Comparison of ENCODE assay signal across 7 cellular contexts in the genomic region with DNA sequence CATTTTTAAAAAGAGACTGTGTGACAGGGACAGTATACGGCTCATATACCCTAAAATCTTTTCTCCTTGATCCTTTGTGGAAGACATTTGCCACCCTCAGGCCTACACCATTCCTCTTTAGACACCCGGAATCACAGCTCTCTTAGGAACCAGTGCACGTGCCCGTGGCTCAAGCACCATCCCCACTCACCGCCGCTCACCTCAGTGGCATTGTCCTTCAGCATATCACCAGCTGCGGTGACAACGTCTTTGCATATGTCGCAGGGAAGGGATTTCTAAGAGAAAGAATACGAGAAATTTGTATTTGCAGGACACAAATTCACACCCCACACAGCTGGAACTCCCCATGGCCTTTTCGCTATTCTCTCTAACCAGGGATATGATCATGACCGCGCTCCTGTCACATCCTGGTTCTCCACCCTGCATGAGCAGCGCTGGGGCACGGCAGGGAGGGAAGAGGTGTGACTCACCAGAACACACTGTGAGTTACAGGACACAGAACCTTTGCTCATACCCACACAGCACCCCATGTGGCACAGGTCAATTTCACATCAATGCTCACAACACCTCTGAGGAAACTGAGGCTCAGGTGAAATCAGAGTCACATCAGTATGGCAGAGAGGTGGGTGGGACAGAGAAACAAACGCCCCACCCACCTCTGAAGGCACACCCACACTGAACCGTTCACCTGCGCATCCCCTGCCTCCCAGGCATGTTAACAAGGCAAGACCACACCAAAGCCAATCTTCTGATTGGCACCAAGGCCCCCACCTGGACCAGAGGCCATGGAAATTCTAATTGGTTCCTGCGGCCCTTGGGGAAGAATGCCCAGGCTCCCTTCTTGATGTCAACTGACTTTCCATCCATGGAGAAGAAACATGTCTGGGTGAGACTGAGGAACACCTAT. TPM values are rescaled to one million over a fixed set of nuclear protein-coding genes. Genes with fewer than 3 reads are reported as not detected.
DNase-seq lines count a peak whose midpoint lies in the region; ATAC-seq, FAIRE-seq and TF ChIP-seq lines count a peak whose summit lies in the region.

No MANE protein-coding gene starts in this region.

- TF ChIP-seq RAD21 in GM12878 (IDR thresholded peaks at IDR 0.05; ENCODE audit: insufficient read depth, low read depth, low read length): no peak

- no peak for TF ChIP-seq EP300 in GM12878 (IDR thresholded peaks at IDR 0.05; ENCODE audit: borderline replicate concordance in 1 of 2, control insufficient read depth in 1 of 2, low read depth in 2 of 2, low read length in 2 of 2)
- TF ChIP-seq EP300 in upper lobe of left lung (IDR thresholded peaks at IDR 0.05): no peak

- H3K36me3 ChIP-seq in GM12878 (ENCODE audit: control insufficient read depth in 2 of 2, insufficient read depth in 2 of 2, low read length in 1 of 2) (peaks cover 21 to 51% of the 10 kb centered on the region in 2 experiments), upper lobe of left lung (peaks cover 41 to 68% (median 62%) of the 10 kb centered on the region in 4 donors)

- no TSS peak for BruUV-seq in GM12878 (replicated peaks; lab: Mats Ljungman, UMichigan)

- H3K27ac ChIP-seq in GM12878 (ENCODE audit: control insufficient read depth, insufficient read depth): no peak overlapping the region
- peak overlapping the region; percentile 30 for H3K27ac ChIP-seq in substantia nigra (ENCODE audit: low read depth, low read length, poor library complexity, severe bottlenecking)
- H3K27ac ChIP-seq in upper lobe of left lung: no peak overlapping the region

- CTCF ChIA-PET in GM12878 (lab: Yijun Ruan, JAX): interaction anchor here (2.1 kb wide), 1 partner anchor 65 kb away, joined by 11 read pairs; no protein-coding TSS in a partner anchor

- POLR2A ChIA-PET in GM12878 (lab: Charles Lee): no interaction called here

- 91% methylated on average over 19 of the region's 19 CpGs for WGBS in GM12878 (ENCODE audit: insufficient coverage, insufficient replicate concordance, low lambda C conversion rate, missing lambda C conversion rate)
- WGBS in upper lobe of left lung, 2 donors: 93 to 95% methylated on average over 16 to 19 of the region's 19 CpGs

- H3K4me3 ChIP-seq in GM12878: no peak overlapping the region
- H3K4me3 ChIP-seq in upper lobe of left lung: no peak overlapping the region

- in situ Hi-C loops in GM12878 (cut with MboI): no loop called here

- peaks cover 33% of the 10 kb centered on the region for H3K4me1 ChIP-seq in GM12878 (ENCODE audit: control insufficient read depth, insufficient read depth, low read length)
- H3K4me1 ChIP-seq in upper lobe of left lung: peaks cover 13 to 27% (median 20%) of the 10 kb centered on the region in 4 donors

- H3K27me3 ChIP-seq in GM12878 (replicated peaks in 1 of 2; ENCODE audit: control insufficient read depth in 2 of 2, insufficient read depth in 2 of 2, low read length in 1 of 2): no peaks in the 10 kb centered on the region
- no peaks in the 10 kb centered on the region for H3K27me3 ChIP-seq in upper lobe of left lung

- RAD21 ChIA-PET in GM12878 (lab: Charles Lee; ENCODE audit: unreplicated experiment): no interaction called here

- no peak overlapping the region for H3K4me2 ChIP-seq in GM12878 (ENCODE audit: control insufficient read depth, insufficient read depth)

- H3K9me3 ChIP-seq in GM12878 (replicated peaks; ENCODE audit: control insufficient read depth, insufficient read depth, low read length): no peaks in the 10 kb centered on the region; the same call in 2 of the 3 replicates
- no peaks in the 10 kb centered on the region for H3K9me3 ChIP-seq in upper lobe of left lung

- H3K9ac ChIP-seq in GM12878 (ENCODE audit: control insufficient read depth, insufficient read depth, low read length): no peak overlapping the region

- no peak overlapping the region for H2AFZ ChIP-seq in GM12878 (ENCODE audit: control insufficient read depth, low read depth, low read length)

- ATAC-seq in GM12878: no peak
- ATAC-seq in upper lobe of left lung (ENCODE audit: low FRiP score in 2 of 2): no peak

- no peak for TF ChIP-seq POLR2A in GM12878 (IDR thresholded peaks at IDR 0.05; ENCODE audit: low read depth, low read length)
- no peak for TF ChIP-seq POLR2A in upper lobe of left lung (IDR thresholded peaks at IDR 0.05)

- DNase-seq in HT-29 (ENCODE audit: low spot score) (peak; percentile 72), GM12878 (ENCODE audit: low read depth, low spot score) (no peak), glomerular visceral epithelial cell (ENCODE audit: extremely low spot score) (peak; percentile 77), substantia nigra (lab: John Stamatoyannopoulos, UW) (no peak), AG08396 (ENCODE audit: low spot score) (no peak), upper lobe of left lung (no peak), HUDEP-2 (lab: John Stamatoyannopoulos, UW; ENCODE audit: unreplicated experiment in 76 of 76) (no peak)

- TF ChIP-seq CTCF in GM12878 (IDR thresholded peaks at IDR 0.05 in 2 of 3, conservative IDR thresholded peaks at IDR 0.05 in 1 of 3; ENCODE audit: control insufficient read depth in 2 of 3, extremely low read depth in 1 of 3, insufficient read depth in 1 of 3, low read depth in 3 of 3, low read length in 3 of 3) (no peak), upper lobe of left lung (IDR thresholded peaks at IDR 0.05) (no peak)

- intact Hi-C loops in GM12878 (cut with micrococcal nuclease; ENCODE audit: unreplicated experiment): no loop called here

- no peak for FAIRE-seq in GM12878 (lab: Jason Lieb, UNC)

- H3K79me2 ChIP-seq in GM12878 (ENCODE audit: control insufficient read depth, insufficient read depth, low read length): peaks cover 35% of the 10 kb centered on the region

- H4K20me1 ChIP-seq in GM12878 (ENCODE audit: control insufficient read depth, insufficient read depth): no peaks in the 10 kb centered on the region

- SMC1A ChIA-PET in GM12878 (lab: Charles Lee; ENCODE audit: uncharacterized antibody, unreplicated experiment): no interaction called here

TF ChIP-seq in GM12878, 131 proteins besides CTCF, POLR2A, EP300 and RAD21:
- TF ChIP-seq, protein P1, sequence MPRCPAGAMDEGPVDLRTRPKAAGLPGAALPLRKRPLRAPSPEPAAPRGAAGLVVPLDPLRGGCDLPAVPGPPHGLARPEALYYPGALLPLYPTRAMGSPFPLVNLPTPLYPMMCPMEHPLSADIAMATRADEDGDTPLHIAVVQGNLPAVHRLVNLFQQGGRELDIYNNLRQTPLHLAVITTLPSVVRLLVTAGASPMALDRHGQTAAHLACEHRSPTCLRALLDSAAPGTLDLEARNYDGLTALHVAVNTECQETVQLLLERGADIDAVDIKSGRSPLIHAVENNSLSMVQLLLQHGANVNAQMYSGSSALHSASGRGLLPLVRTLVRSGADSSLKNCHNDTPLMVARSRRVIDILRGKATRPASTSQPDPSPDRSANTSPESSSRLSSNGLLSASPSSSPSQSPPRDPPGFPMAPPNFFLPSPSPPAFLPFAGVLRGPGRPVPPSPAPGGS (IDR thresholded peaks at IDR 0.05; ENCODE audit: borderline replicate concordance, insufficient read depth, low read depth, low read length, poor library complexity, severe bottlenecking): peak; percentile 74
- TF ChIP-seq ZSCAN29 (IDR thresholded peaks at IDR 0.05): no peak

RNA-seq across cellular contexts. Expression of a gene that starts 19.2 kb away (rescaled TPM):
- 548 and 565 TPM in 2 replicates for total RNA-seq in HT-29 (2014; rRNA removed; shearing (Covaris generic))
- 269 and 285 TPM in 2 replicates for total RNA-seq in GM12878 (2013; cell fraction: nucleolus; rRNA removed)
- total RNA-seq in GM12878 (2014; rRNA removed) (287 and 299 TPM in 2 replicates), GM12878 (2014; rRNA removed; fragmentation: Illumina TruSeq; extraction: Trizol) (178 and 179 TPM in 2 replicates), GM12878 (2021) (336 and 346 TPM in 2 replicates), upper lobe of left lung (1,000 to 10,000 TPM in 3 of 6 donors, 100 to 1,000 TPM in 3; 776 to 2,056 (median 1,236) TPM)
- 193 TPM for polyA plus RNA-seq in GM12878 (2011; ENCODE audit: low read depth)
- polyA plus RNA-seq in GM12878 (2011; rRNA removed) (190 and 232 TPM in 2 replicates), GM12878 (2014; fragmentation: Illumina TruSeq; extraction: Trizol) (251 and 258 TPM in 2 replicates), GM12878 (2014; fragmentation: Nextera tagmentation; extraction: Ambion mirVana) (100 to 1,000 TPM; 280 to 312 TPM), GM12878 (2014; rRNA removed) (309 and 310 TPM in 2 replicates), GM12878 (2016; fragmentation: Nextera tagmentation; extraction: Ambion mirVana) (100 to 1,000 TPM; 275 to 291 TPM)
- 284 and 288 TPM in 2 replicates for polyA plus RNA-seq in GM12878 (2011; cell fraction: cytosol; rRNA removed)
- 240 and 286 TPM in 2 replicates for polyA plus RNA-seq in GM12878 (2011; cell fraction: nucleus; rRNA removed)
- 258 and 314 TPM in 2 replicates for polyA plus RNA-seq in GM12878 (2012)
- 185 and 279 TPM in 2 replicates for polyA minus RNA-seq in GM12878 (2011; rRNA and poly(A)+ RNA removed)
- 85.0 and 93.7 TPM in 2 replicates for polyA minus RNA-seq in GM12878 (2011; cell fraction: cytosol; rRNA and poly(A)+ RNA removed)
- polyA minus RNA-seq in GM12878 (2011; cell fraction: nucleus; rRNA and poly(A)+ RNA removed): 43.9 and 51.0 TPM in 2 replicates

RNA-seq across cellular contexts. Expression of a gene that starts 58.6 kb away (rescaled TPM):
- total RNA-seq in HT-29 (2014; rRNA removed; shearing (Covaris generic)): 25.0 and 28.8 TPM in 2 replicates
- 68.6 and 75.4 TPM in 2 replicates for total RNA-seq in GM12878 (2013; cell fraction: nucleolus; rRNA removed)
- total RNA-seq in GM12878 (2014; rRNA removed) (8.6 and 14.7 TPM in 2 replicates), GM12878 (2014; rRNA removed; fragmentation: Illumina TruSeq; extraction: Trizol) (5.1 and 5.9 TPM in 2 replicates), GM12878 (2021) (12.1 and 12.5 TPM in 2 replicates), upper lobe of left lung (100 to 1,000 TPM in 2 of 6 donors, 10 to 100 TPM in 4; 51.7 to 167 (median 92.5) TPM)
- 3.6 TPM for polyA plus RNA-seq in GM12878 (2011; ENCODE audit: low read depth)
- polyA plus RNA-seq in GM12878 (2011; rRNA removed) (0.78 and 2.4 TPM in 2 replicates), GM12878 (2014; fragmentation: Illumina TruSeq; extraction: Trizol) (0.76 and 6.3 TPM in 2 replicates), GM12878 (2014; fragmentation: Nextera tagmentation; extraction: Ambion mirVana) (under 1 TPM; 0.19 to 0.24 TPM), GM12878 (2014; rRNA removed) (8.5 and 10.4 TPM in 2 replicates), GM12878 (2016; fragmentation: Nextera tagmentation; extraction: Ambion mirVana) (1 to 10 TPM; 7.0 to 9.2 TPM)
- 2.7 and 3.3 TPM in 2 replicates for polyA plus RNA-seq in GM12878 (2011; cell fraction: cytosol; rRNA removed)
- 5.1 and 6.0 TPM in 2 replicates for polyA plus RNA-seq in GM12878 (2011; cell fraction: nucleus; rRNA removed)
- polyA plus RNA-seq in GM12878 (2012): 9.2 and 12.0 TPM in 2 replicates
- polyA minus RNA-seq in GM12878 (2011; rRNA and poly(A)+ RNA removed): 2.6 and 5.9 TPM in 2 replicates
- polyA minus RNA-seq in GM12878 (2011; cell fraction: cytosol; rRNA and poly(A)+ RNA removed): 0.67 and 0.94 TPM in 2 replicates
- 4.0 and 4.9 TPM in 2 replicates for polyA minus RNA-seq in GM12878 (2011; cell fraction: nucleus; rRNA and poly(A)+ RNA removed)

Comparison
In these comparisons a context has a peak if more than half of its experiments do, and no peak if none do; other contexts are left out.
1. DNase-seq: peak in HT-29 (single experiment) and glomerular visceral epithelial cell (single experiment); none in GM12878 (single experiment), substantia nigra (0 of 49), AG08396 (single experiment), upper lobe of left lung (0 of 2) and HUDEP-2 (0 of 76).